2 cellular contexts compared by ENCODE assay signal in genomic region chr3:49794431-49794830, GRCh38.
TF ChIP-seq lines count a peak whose summit lies in the region.

No MANE protein-coding gene starts in this region.

TF ChIP-seq in SK-N-SH, 30 proteins besides CTCF, POLR2A, EP300 and RAD21:
- TF ChIP-seq CHD2 (IDR thresholded peaks at IDR 0.05; ENCODE audit: low read length, partially characterized antibody), result no peak
- TF ChIP-seq SMC3 (IDR thresholded peaks at IDR 0.05; ENCODE audit: low read depth, low read length), result no peak
- TF ChIP-seq FOXM1 (IDR thresholded peaks at IDR 0.05; ENCODE audit: low read depth), result no peak
- TF ChIP-seq USF1 (IDR thresholded peaks at IDR 0.05; ENCODE audit: borderline replicate concordance, low read depth), result no peak
- TF ChIP-seq TEAD4 (IDR thresholded peaks at IDR 0.05; ENCODE audit: borderline replicate concordance, insufficient read depth), result no peak
- no peak for TF ChIP-seq RFX5 (IDR thresholded peaks at IDR 0.05; ENCODE audit: low read length)
- no peak for TF ChIP-seq TCF12 (IDR thresholded peaks at IDR 0.05)
- TF ChIP-seq EZH2phosphoT487 (IDR thresholded peaks at IDR 0.05; ENCODE audit: borderline replicate concordance, low read depth), result no peak
- TF ChIP-seq SIN3A (IDR thresholded peaks at IDR 0.05; ENCODE audit: borderline replicate concordance, low read depth, low read length), result no peak
- TF ChIP-seq MEF2A (IDR thresholded peaks at IDR 0.05; ENCODE audit: borderline replicate concordance, low read depth), result no peak
- TF ChIP-seq IRF3 (IDR thresholded peaks at IDR 0.05; ENCODE audit: low read depth, low read length), result no peak
- no peak for TF ChIP-seq FOSL2 (IDR thresholded peaks at IDR 0.05; ENCODE audit: borderline replicate concordance, low read depth)
- TF ChIP-seq JUND (IDR thresholded peaks at IDR 0.05), result no peak
- no peak for TF ChIP-seq TAF1 (IDR thresholded peaks at IDR 0.05; ENCODE audit: borderline replicate concordance, low read depth, low read length)
- TF ChIP-seq RXRA (IDR thresholded peaks at IDR 0.05; ENCODE audit: borderline replicate concordance, low read depth), result no peak
- TF ChIP-seq USF2 (IDR thresholded peaks at IDR 0.05; ENCODE audit: borderline replicate concordance, low read depth, low read length), result no peak
- TF ChIP-seq MAX (IDR thresholded peaks at IDR 0.05; ENCODE audit: low read depth), result no peak
- TF ChIP-seq ZBTB33 (IDR thresholded peaks at IDR 0.05; ENCODE audit: borderline replicate concordance, low read depth), result no peak
- no peak for TF ChIP-seq NFIC (IDR thresholded peaks at IDR 0.05; ENCODE audit: borderline replicate concordance)
- TF ChIP-seq GATA2 (CRISPR knock-in tag; IDR thresholded peaks at IDR 0.05), result no peak

TF ChIP-seq in SK-N-SH treated with all-trans-retinoic acid at 6 μM for 48 hours, 23 proteins besides CTCF, POLR2A, EP300 and RAD21:
- TF ChIP-seq POU6F1 (CRISPR knock-in tag; IDR thresholded peaks at IDR 0.05; ENCODE audit: borderline replicate concordance, low read depth), result no peak
- TF ChIP-seq ZNF565 (CRISPR knock-in tag; conservative IDR thresholded peaks at IDR 0.05; ENCODE audit: low read depth), result no peak
- no peak for TF ChIP-seq ARNTL (CRISPR knock-in tag; IDR thresholded peaks at IDR 0.05; ENCODE audit: borderline replicate concordance, low read depth)
- no peak for TF ChIP-seq PATZ1 (CRISPR knock-in tag; IDR thresholded peaks at IDR 0.05; ENCODE audit: borderline replicate concordance)
TF ChIP-seq in SK-N-SH treated with all-trans-retinoic acid at 6 μM for 48 hours: peak in this region for 0.
